In genomic region chr11:109026891-109027489, GRCh38 we compare ENCODE assay signal across 14 cellular contexts.
DNase-seq lines count a peak whose midpoint lies in the region; ATAC-seq and TF ChIP-seq lines count a peak whose summit lies in the region.
"Had no signal": no experiment of that assay in that cellular context is flagged by ENCODE, and none has a peak within 500 bp of the region (broad histone marks: within the 10 kb centered on the region; RNA-seq: fewer than 3 reads in every experiment).

No MANE protein-coding gene starts in this region.

- H3K4me3 ChIP-seq in BJ (ENCODE audit: low read depth, low read length) (no peak overlapping the region), IMR-90 (ENCODE audit: insufficient read depth, low read depth, low read length) (no peak overlapping the region)

- H3K56ac ChIP-seq in IMR-90 (ENCODE audit: extremely low read depth, insufficient read depth, low read length): no peak overlapping the region

- no peak overlapping the region for H3K14ac ChIP-seq in IMR-90 (replicated peaks; ENCODE audit: low read depth, low read length)

- DNase-seq in BJ (ENCODE audit: low read depth) (peak; percentile 32), IMR-90 (peak; percentile 66), chondrocyte (ENCODE audit: low spot score) (no peak), glomerular visceral epithelial cell (ENCODE audit: extremely low spot score) (peak; percentile 5), SHP77 (lab: John Stamatoyannopoulos, UW) (no peak)
- DNase-seq: Caco-2, KG1, NCI-H1092, NCI-H345, NCI-H69 had no signal

- H3K23ac ChIP-seq in IMR-90 (ENCODE audit: low read depth, low read length): no peak overlapping the region

- no peaks in the 10 kb centered on the region for H3K9me3 ChIP-seq in IMR-90 (ENCODE audit: control insufficient read depth, insufficient read depth, low read length)

- H3K36me3 Mint-ChIP-seq in chondrocyte (ENCODE audit: low read depth): peaks cover 9% of the 10 kb centered on the region

- BruUV-seq in IMR-90 (replicated peaks; lab: Mats Ljungman, UMichigan): no TSS peak

- H3K18ac ChIP-seq in IMR-90 (ENCODE audit: low read depth, low read length): no peak overlapping the region

- no peak overlapping the region for H2AFZ ChIP-seq in IMR-90 (replicated peaks; ENCODE audit: low read length, poor library complexity)

- H2AK5ac ChIP-seq in IMR-90 (ENCODE audit: low read depth, low read length): no peak overlapping the region

- TF ChIP-seq POLR2A in IMR-90 (IDR thresholded peaks at IDR 0.05; ENCODE audit: low read depth, low read length): no peak

- dilution Hi-C loops in IMR-90 (cut with HindIII; ENCODE audit: low sequenced_read_pairs, unreplicated experiment): no loop called here

- no peak overlapping the region for H3K9ac ChIP-seq in IMR-90 (ENCODE audit: low read depth, low read length)

- no peak overlapping the region for H3K4me2 ChIP-seq in IMR-90 (ENCODE audit: low read depth, low read length)

- in situ Hi-C loops in IMR-90 (cut with MboI; ENCODE audit: low sequenced_read_pairs): no loop called here

- H3K4ac ChIP-seq in IMR-90 (ENCODE audit: low read depth, low read length): no peak overlapping the region

- H2BK120ac ChIP-seq in IMR-90 (ENCODE audit: low read depth, low read length): no peak overlapping the region

- intact Hi-C loops in IMR-90 (cut with micrococcal nuclease): loop anchor here (5.0 kb wide), 1 partner anchor 100 kb away; no protein-coding TSS in a partner anchor

- no peaks in the 10 kb centered on the region for H3K9me1 ChIP-seq in IMR-90 (ENCODE audit: insufficient read depth, low read length)

- H3K4me3 Mint-ChIP-seq in chondrocyte (ENCODE audit: unreplicated experiment): no peak overlapping the region

- CTCF ChIA-PET in BJ (lab: Yijun Ruan, JAX) (interaction anchor here (1.0 kb wide), 1 partner anchor 21 kb away, joined by 4 read pairs; no protein-coding TSS in a partner anchor), IMR-90 (lab: Yijun Ruan, JAX) (no interaction called here)

- no peak overlapping the region for H2BK20ac ChIP-seq in IMR-90 (ENCODE audit: low read depth, low read length)

- H3K9me3 Mint-ChIP-seq in chondrocyte (ENCODE audit: low read depth): peaks cover 26% of the 10 kb centered on the region

- no peak overlapping the region for H2AK9ac ChIP-seq in IMR-90 (replicated peaks; ENCODE audit: low read depth, low read length, poor library complexity)

- H4K91ac ChIP-seq in IMR-90 (ENCODE audit: insufficient read depth, low read depth, low read length): no peak overlapping the region

- no peaks in the 10 kb centered on the region for H4K20me1 ChIP-seq in IMR-90 (ENCODE audit: insufficient read depth, low read length)

- POLR2A ChIA-PET in BJ (lab: Charles Lee): no interaction called here
- POLR2A ChIA-PET in IMR-90 (lab: Charles Lee; ENCODE audit: unreplicated experiment): no interaction called here

- peaks cover 17% of the 10 kb centered on the region for H3K4me1 Mint-ChIP-seq in chondrocyte (ENCODE audit: low read depth)

- no peak overlapping the region for H3K27ac ChIP-seq in IMR-90 (ENCODE audit: insufficient read depth, low read length)
- H3K27ac ChIP-seq: RWPE1 had no signal

- ATAC-seq in IMR-90 (ENCODE audit: low read depth) (peak; percentile 85), GM21515 (IDR thresholded peaks at IDR 0.05; ENCODE audit: unreplicated experiment) (no peak), HG02678 (IDR thresholded peaks at IDR 0.05; ENCODE audit: unreplicated experiment) (no peak), HG02610 (IDR thresholded peaks at IDR 0.05; ENCODE audit: unreplicated experiment) (no peak)

- H3K27me3 Mint-ChIP-seq in chondrocyte (ENCODE audit: low read depth): no peaks in the 10 kb centered on the region

- H3K79me1 ChIP-seq in IMR-90 (ENCODE audit: low read depth in 1 of 2, low read length in 2 of 2): no peaks in the 10 kb centered on the region

- TF ChIP-seq CTCF in BJ (IDR thresholded peaks at IDR 0.05; ENCODE audit: insufficient read depth, low read depth, low read length) (no peak), IMR-90 (conservative IDR thresholded peaks at IDR 0.05; ENCODE audit: low read depth, low read length) (no peak), chondrocyte (IDR thresholded peaks at IDR 0.05) (no peak)

- no peak overlapping the region for H2BK5ac ChIP-seq in IMR-90 (ENCODE audit: low read depth, low read length, poor library complexity, severe bottlenecking)

- peak overlapping the region; percentile 64 for H3K27ac Mint-ChIP-seq in chondrocyte (ENCODE audit: unreplicated experiment)

- WGBS in IMR-90 (ENCODE audit: extremely low coverage in 2 of 2, insufficient read length in 1 of 2), 2 experiments: no CpG with 5 or more reads among the region's 1 CpG

- peaks cover 6% of the 10 kb centered on the region for H3K4me1 ChIP-seq in IMR-90 (ENCODE audit: control insufficient read depth, insufficient read depth, low read length)
- H3K4me1 ChIP-seq: Caco-2 had no signal

- H4K8ac ChIP-seq in IMR-90 (ENCODE audit: low read depth in 2 of 2, low read length in 2 of 2): no peak overlapping the region

- no peaks in the 10 kb centered on the region for H3K36me3 ChIP-seq in BJ (ENCODE audit: control insufficient read depth, insufficient read depth, low read length)
- no peaks in the 10 kb centered on the region for H3K36me3 ChIP-seq in IMR-90 (ENCODE audit: control insufficient read depth, insufficient read depth, low read length)

- no peak overlapping the region for H2BK15ac ChIP-seq in IMR-90 (ENCODE audit: low read depth, low read length)

- H3K27me3 ChIP-seq in BJ (ENCODE audit: control insufficient read depth, insufficient read depth, low read length) (no peaks in the 10 kb centered on the region), IMR-90 (ENCODE audit: control insufficient read depth, insufficient read depth, low read length) (no peaks in the 10 kb centered on the region)

- H4K5ac ChIP-seq in IMR-90 (ENCODE audit: low read depth, low read length): no peak overlapping the region

- TF ChIP-seq RAD21 in IMR-90 (IDR thresholded peaks at IDR 0.05; ENCODE audit: low read length): no peak

TF ChIP-seq in IMR-90, 13 proteins besides CTCF, POLR2A, EP300 and RAD21:
- no peak for TF ChIP-seq RCOR1 (IDR thresholded peaks at IDR 0.05; ENCODE audit: insufficient replicate concordance, low read length)
- no peak for TF ChIP-seq MAFK (IDR thresholded peaks at IDR 0.05; ENCODE audit: low read depth, low read length)
- no peak for TF ChIP-seq MXI1 (IDR thresholded peaks at IDR 0.05; ENCODE audit: borderline replicate concordance, low read depth, low read length)
- no peak for TF ChIP-seq MAZ (IDR thresholded peaks at IDR 0.05; ENCODE audit: borderline replicate concordance, low read depth, low read length)
- TF ChIP-seq CEBPB (IDR thresholded peaks at IDR 0.05; ENCODE audit: low read depth, low read length): no peak

Comparison
In these comparisons a context has a peak if more than half of its experiments do, and no peak if none do; other contexts are left out.
1. DNase-seq: peak in BJ (single experiment), IMR-90 (single experiment) and glomerular visceral epithelial cell (single experiment); none in chondrocyte (single experiment) and SHP77 (0 of 2).